1 cellular context compared by ENCODE assay signal in the genomic region with DNA sequence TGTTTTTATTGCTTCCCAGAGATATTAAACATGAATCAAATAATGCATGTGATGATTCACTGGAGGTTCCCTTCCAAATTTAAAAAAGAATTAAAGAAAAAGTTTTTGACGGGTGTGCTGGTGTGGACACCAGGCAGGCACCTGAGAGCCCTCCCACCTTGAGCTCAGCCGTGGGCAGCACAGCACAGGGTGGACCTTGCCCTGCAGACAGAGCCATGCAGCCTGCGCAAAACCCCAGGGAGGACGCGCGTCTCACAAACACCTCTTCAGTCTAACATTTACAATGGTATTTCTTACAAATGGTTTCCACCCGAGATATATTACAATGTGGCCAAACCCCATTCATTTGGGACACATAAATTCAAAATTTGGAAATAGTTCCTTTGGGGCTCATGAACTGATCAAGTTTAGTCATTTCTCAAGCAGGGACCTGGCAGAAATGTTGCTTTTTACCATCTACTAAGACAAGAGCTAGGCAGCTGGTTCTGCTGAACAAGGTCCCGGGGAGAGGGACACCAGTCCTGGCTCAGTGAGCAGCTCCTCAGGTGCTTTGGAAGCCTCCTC.
TF ChIP-seq lines count a peak whose summit lies in the region.

No MANE protein-coding gene starts in this region.

TF ChIP-seq in HCT116, 20 proteins besides CTCF, POLR2A, EP300 and RAD21:
- TF ChIP-seq FOSL1 (IDR thresholded peaks at IDR 0.05; ENCODE audit: low read depth) (no peak), ZFX (IDR thresholded peaks at IDR 0.05) (no peak), ZNF274 (IDR thresholded peaks at IDR 0.05; ENCODE audit: low read depth, low read length) (no peak), EZH2 (IDR thresholded peaks at IDR 0.05) (no peak)
- TF ChIP-seq, protein P1, sequence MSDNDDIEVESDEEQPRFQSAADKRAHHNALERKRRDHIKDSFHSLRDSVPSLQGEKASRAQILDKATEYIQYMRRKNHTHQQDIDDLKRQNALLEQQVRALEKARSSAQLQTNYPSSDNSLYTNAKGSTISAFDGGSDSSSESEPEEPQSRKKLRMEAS (IDR thresholded peaks at IDR 0.05), result no peak
